Comparison of ENCODE assay signal across 14 cellular contexts in the genomic region with DNA sequence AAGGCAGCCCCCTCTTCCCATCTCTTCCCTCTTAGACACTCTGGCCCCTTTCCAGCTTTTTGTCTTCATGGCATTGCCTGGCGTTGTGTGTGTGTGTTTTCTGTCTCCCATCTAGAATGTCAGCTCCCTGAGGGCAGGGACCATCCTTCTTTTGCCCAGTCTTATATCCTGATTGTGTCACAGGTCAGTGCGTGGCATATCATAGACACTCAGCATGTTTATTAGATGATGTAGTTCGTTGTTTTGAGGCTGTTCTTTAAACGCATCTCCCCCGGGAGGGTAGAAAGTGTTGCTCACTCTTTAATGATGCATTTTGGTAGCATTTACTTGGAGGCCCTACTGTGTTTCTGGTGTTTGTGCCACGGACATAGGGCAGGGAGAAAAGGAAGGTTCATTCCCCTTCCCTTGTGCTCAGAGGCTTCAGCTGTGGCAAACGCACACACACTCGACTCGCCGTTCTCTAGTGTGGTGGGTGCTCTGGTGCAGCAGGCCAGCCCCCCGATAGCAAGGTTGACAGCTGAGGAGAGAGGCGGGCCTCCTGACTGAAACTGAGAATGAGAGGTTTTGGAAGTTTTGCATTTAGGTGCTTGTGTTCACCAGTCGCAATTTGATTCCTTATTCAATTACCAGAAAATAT.
DNase-seq lines count a peak whose midpoint lies in the region; ATAC-seq, FAIRE-seq and TF ChIP-seq lines count a peak whose summit lies in the region.
"Had no signal": no experiment of that assay in that cellular context is flagged by ENCODE, and none has a peak within 500 bp of the region (broad histone marks: within the 10 kb centered on the region; RNA-seq: fewer than 3 reads in every experiment).

No MANE protein-coding gene starts in this region.

- no peak overlapping the region for H3K23ac ChIP-seq in mesenchymal stem cell (ENCODE audit: low read length in 2 of 2)

- FAIRE-seq in GM12891 (lab: Jason Lieb, UNC) = peak; percentile 80
- no peak for FAIRE-seq in urothelium cell line (lab: Jason Lieb, UNC)

- H2BK15ac ChIP-seq in mesenchymal stem cell (ENCODE audit: low read depth, poor library complexity, severe bottlenecking) = no peak overlapping the region

- no peak overlapping the region for H3K14ac ChIP-seq in mesenchymal stem cell (ENCODE audit: low read length in 2 of 2)

- H3K36me3 Mint-ChIP-seq in activated T-cell treated with anti-CD3 and anti-CD28 coated beads, Interleukin-2, amount 50 U/mL, for 72 hours (ENCODE audit: insufficient read depth in 2 of 2) = peaks cover 0 to 2% of the 10 kb centered on the region in 2 donors

- H3K9ac ChIP-seq in mesenchymal stem cell (ENCODE audit: low read length) = peak overlapping the region; percentile 67

- H2AFZ ChIP-seq in ACC112 (ENCODE audit: low read length, unreplicated experiment) (no peak overlapping the region), mesenchymal stem cell (ENCODE audit: low read depth, low read length) (no peak overlapping the region)

- DNase-seq in GM12891 (ENCODE audit: insufficient read length, low spot score) (no peak), mesenchymal stem cell (no peak), esophagus squamous epithelium (lab: John Stamatoyannopoulos, UW) (no peak), ovary (no peak), urothelium cell line (ENCODE audit: low spot score) (no peak)
- peak; percentile 13 to 38 for DNase-seq in activated T-cell treated with anti-CD3 and anti-CD28 coated beads, Interleukin-2, amount 50 U/mL, for 72 hours
- DNase-seq: cerebellar nuclear complex, foreskin keratinocyte, NCI-H1417, NCI-H82, posterior cingulate gyrus, testis had no signal

- peaks cover 29% of the 10 kb centered on the region for H3K79me1 ChIP-seq in mesenchymal stem cell (replicated peaks; ENCODE audit: low read length, poor library complexity, severe bottlenecking)

- H3K4me1 Mint-ChIP-seq in activated T-cell treated with anti-CD3 and anti-CD28 coated beads, Interleukin-2, amount 50 U/mL, for 72 hours (ENCODE audit: low read depth) = peaks cover 81% of the 10 kb centered on the region

- H2BK12ac ChIP-seq in mesenchymal stem cell (ENCODE audit: low read length in 2 of 2) = peak overlapping the region; percentile 21 to 59

- no peak overlapping the region for H3K4me2 ChIP-seq in mesenchymal stem cell (ENCODE audit: low read length, poor library complexity, severe bottlenecking)

- H3K27ac ChIP-seq in ACC112 (ENCODE audit: low read depth, low read length) = peak overlapping the region; percentile 91
- no peak overlapping the region for H3K27ac ChIP-seq in mesenchymal stem cell (ENCODE audit: low read length, poor library complexity, severe bottlenecking)
- H3K27ac ChIP-seq in esophagus squamous epithelium = peak overlapping the region in 1 of 4 donors; percentile 72
- H3K27ac ChIP-seq in ovary = no peak overlapping the region
- H3K27ac ChIP-seq: testis had no signal

- H3K36me3 ChIP-seq in ACC112 (ENCODE audit: insufficient read depth, low read length) = no peaks in the 10 kb centered on the region
- peaks cover 11 to 19% of the 10 kb centered on the region in 2 experiments for H3K36me3 ChIP-seq in mesenchymal stem cell (ENCODE audit: control insufficient read depth in 1 of 2, insufficient read depth in 2 of 2, low read depth in 1 of 2, low read length in 2 of 2)
- H3K36me3 ChIP-seq in esophagus squamous epithelium = peaks cover 0 to 28% (median 3%) of the 10 kb centered on the region in 3 donors
- H3K36me3 ChIP-seq in ovary = no peaks in the 10 kb centered on the region

- H3K27ac Mint-ChIP-seq in activated T-cell treated with anti-CD3 and anti-CD28 coated beads, Interleukin-2, amount 50 U/mL, for 72 hours = peak overlapping the region; percentile 34

- TF ChIP-seq CTCF in esophagus squamous epithelium (IDR thresholded peaks at IDR 0.05) = no peak
- TF ChIP-seq CTCF in ovary (IDR thresholded peaks at IDR 0.05) = no peak

- peak overlapping the region; percentile 4 for H2AK5ac ChIP-seq in mesenchymal stem cell (ENCODE audit: low read length, severe bottlenecking)

- H3K4ac ChIP-seq in mesenchymal stem cell (ENCODE audit: low read depth in 1 of 2, low read length in 2 of 2) = no peak overlapping the region

- H3K4me3 ChIP-seq in ACC112 (ENCODE audit: low read depth, low read length) (no peak overlapping the region), mesenchymal stem cell (ENCODE audit: insufficient read depth in 1 of 2, low read depth in 1 of 2, low read length in 2 of 2) (no peak overlapping the region), esophagus squamous epithelium (no peak overlapping the region), ovary (no peak overlapping the region)
- H3K4me3 ChIP-seq: testis had no signal

- H3K4me1 ChIP-seq in ACC112 (ENCODE audit: control insufficient read depth, insufficient read depth, low read length, unreplicated experiment) = peaks cover 31% of the 10 kb centered on the region
- H3K4me1 ChIP-seq in mesenchymal stem cell (ENCODE audit: control insufficient read depth, insufficient read depth, low read depth, low read length) = peaks cover 21% of the 10 kb centered on the region
- peaks cover 26 to 68% (median 27%) of the 10 kb centered on the region in 3 donors for H3K4me1 ChIP-seq in esophagus squamous epithelium
- peaks cover 1% of the 10 kb centered on the region for H3K4me1 ChIP-seq in ovary (ENCODE audit: insufficient read depth)

- H3K79me2 ChIP-seq in ACC112 (ENCODE audit: control insufficient read depth, insufficient read depth, low read length, unreplicated experiment) = peaks cover 36% of the 10 kb centered on the region

- no peak overlapping the region for H2BK120ac ChIP-seq in mesenchymal stem cell (ENCODE audit: low read depth, low read length)

- H3K27me3 Mint-ChIP-seq in activated T-cell treated with anti-CD3 and anti-CD28 coated beads, Interleukin-2, amount 50 U/mL, for 72 hours (ENCODE audit: low read depth) = no peaks in the 10 kb centered on the region

- WGBS in mesenchymal stem cell = 84% methylated on average over 12 of the region's 13 CpGs
- 73 to 78% methylated on average over 10 to 12 of the region's 13 CpGs for WGBS in esophagus squamous epithelium, 2 donors
- 82 to 86% (median 82%) methylated on average over 13 of the region's 13 CpGs for whole genome bisulfite sequencing in ovary, 3 donors

- no peak for TF ChIP-seq POLR2A in GM12891 (IDR thresholded peaks at IDR 0.05; ENCODE audit: low read depth, low read length)
- TF ChIP-seq POLR2A in esophagus squamous epithelium (IDR thresholded peaks at IDR 0.05) = no peak
- no peak for TF ChIP-seq POLR2A in ovary (IDR thresholded peaks at IDR 0.05)

- no peak overlapping the region for H2BK5ac ChIP-seq in mesenchymal stem cell (ENCODE audit: low read depth, low read length, poor library complexity, severe bottlenecking)

- H3K9me3 ChIP-seq in mesenchymal stem cell (ENCODE audit: control insufficient read depth, low read length) (no peaks in the 10 kb centered on the region), esophagus squamous epithelium (no peaks in the 10 kb centered on the region), ovary (no peaks in the 10 kb centered on the region)
- H3K9me3 ChIP-seq: testis had no signal

- TF ChIP-seq EP300 in ovary (IDR thresholded peaks at IDR 0.05) = no peak

- intact Hi-C loops in esophagus squamous epithelium (cut with DNase I) = no loop called here
- intact Hi-C loops in ovary (cut with DNase I) = no loop called here

- H3K9me3 Mint-ChIP-seq in activated T-cell treated with anti-CD3 and anti-CD28 coated beads, Interleukin-2, amount 50 U/mL, for 72 hours = peaks cover 0 to 2% of the 10 kb centered on the region in 2 donors

- H4K8ac ChIP-seq in mesenchymal stem cell (ENCODE audit: low read length) = no peak overlapping the region

- H3K18ac ChIP-seq in mesenchymal stem cell (ENCODE audit: low read depth in 1 of 2, low read length in 2 of 2) = peak overlapping the region in 1 of 2 experiments; percentile 71

- H3K27me3 ChIP-seq in ACC112 (ENCODE audit: insufficient read depth, low read length) (no peaks in the 10 kb centered on the region), mesenchymal stem cell (ENCODE audit: control insufficient read depth in 1 of 2, insufficient read depth in 1 of 2, low read length in 2 of 2) (no peaks in the 10 kb centered on the region), esophagus squamous epithelium (no peaks in the 10 kb centered on the region), ovary (no peaks in the 10 kb centered on the region)
- H3K27me3 ChIP-seq: foreskin keratinocyte, testis had no signal

- peak overlapping the region; percentile 61 to 70 for H3K4me3 Mint-ChIP-seq in activated T-cell treated with anti-CD3 and anti-CD28 coated beads, Interleukin-2, amount 50 U/mL, for 72 hours

- peak overlapping the region; percentile 31 for H4K91ac ChIP-seq in mesenchymal stem cell (ENCODE audit: low read length)

- ATAC-seq in activated T-cell treated with anti-CD3 and anti-CD28 coated beads, Interleukin-2, amount 50 U/mL, for 72 hours (replicated peaks in 1 of 2) = peak; percentile 10 to 13
- no peak for ATAC-seq in GM21723 (IDR thresholded peaks at IDR 0.05; ENCODE audit: unreplicated experiment)
- ATAC-seq: foreskin keratinocyte had no signal

TF ChIP-seq in GM12891, 5 proteins besides CTCF, POLR2A, EP300 and RAD21:
- no peak for TF ChIP-seq PAX5 (IDR thresholded peaks at IDR 0.05; ENCODE audit: insufficient read depth, low read length, severe bottlenecking)
- no peak for TF ChIP-seq TAF1 (IDR thresholded peaks at IDR 0.05; ENCODE audit: low read depth, low read length)
- TF ChIP-seq POU2F2 (IDR thresholded peaks at IDR 0.05; ENCODE audit: low read depth, low read length) = no peak
- no peak for TF ChIP-seq POLR2AphosphoS5 (IDR thresholded peaks at IDR 0.05; ENCODE audit: low read depth, low read length)

Comparison
In these comparisons a context has a peak if more than half of its experiments do, and no peak if none do; other contexts are left out.
1. DNase-seq: peak in activated T-cell treated with anti-CD3 and anti-CD28 coated beads, Interleukin-2, amount 50 U/mL, for 72 hours (2 of 2); none in GM12891 (single experiment), mesenchymal stem cell (single experiment), esophagus squamous epithelium (single experiment), ovary (0 of 5) and urothelium cell line (single experiment).